In genomic region chr20:21303061-21303871, GRCh38 we compare ENCODE assay signal across 8 cellular contexts. TPM values are rescaled to one million over a fixed set of nuclear protein-coding genes. Genes with fewer than 3 reads are reported as not detected.
DNase-seq lines count a peak whose midpoint lies in the region; ATAC-seq, FAIRE-seq and TF ChIP-seq lines count a peak whose summit lies in the region.

XRN2 (plus strand) TSS chr20:21303331; CDS start chr20:21303399, 68 bp downstream.

- no peaks in the 10 kb centered on the region for H3K27me3 ChIP-seq in adrenal gland
- H3K27me3 ChIP-seq in heart right ventricle: no peaks in the 10 kb centered on the region
- H3K27me3 ChIP-seq in upper lobe of right lung: no peaks in the 10 kb centered on the region

- peaks cover 2 to 3% of the 10 kb centered on the region in 2 donors for H3K27me3 Mint-ChIP-seq in T-cell

- peaks cover 11 to 16% of the 10 kb centered on the region in 2 donors for H3K4me1 ChIP-seq in adrenal gland (replicated peaks in 1 of 2)
- H3K4me1 ChIP-seq in heart right ventricle: peaks cover 3 to 23% (median 18%) of the 10 kb centered on the region in 9 donors
- peaks cover 12% of the 10 kb centered on the region for H3K4me1 ChIP-seq in upper lobe of right lung

- peak; percentile 78 for DNase-seq in GM12892 (ENCODE audit: insufficient read length)
- peak; percentile 74 for DNase-seq in NCI-H1436 treated with DMSO at 0.1 percent for 48 hours (lab: John Stamatoyannopoulos, UW)
- peak; percentile 84 to 95 (median 92) for DNase-seq in T-cell
- peak; percentile 96 to 97 (median 97) for DNase-seq in adrenal gland
- DNase-seq in heart right ventricle: peak; percentile 96 to 97
- DNase-seq in posterior vena cava (ENCODE audit: low spot score): peak; percentile 99
- peak; percentile 98 for DNase-seq in upper lobe of right lung

- ATAC-seq in HG02852 (IDR thresholded peaks at IDR 0.05; ENCODE audit: unreplicated experiment) (peak; percentile 89), T-cell (replicated peaks in 1 of 4) (peak; percentile 90 to 91 (median 90)), heart right ventricle (peak; percentile 98 to 99 (median 99)), upper lobe of right lung (peak; percentile 98)

- H3K27ac Mint-ChIP-seq in T-cell: peak within 1 kb of the TSS; percentile 97 to 99

- intact Hi-C loops in adrenal gland (cut with DNase I) (no loop called here), heart right ventricle (cut with DNase I) (loop anchor here in 4 of 10 donors (5.0 to 10.0 kb wide), 4 partner anchors 52 to 176 kb away; partner anchors contain the start of gene KIZ (in 1 of the 4)), posterior vena cava (cut with DNase I) (no loop called here), upper lobe of right lung (cut with DNase I) (no loop called here)

- peak; percentile 96 for TF ChIP-seq POLR2A in GM12892 (IDR thresholded peaks at IDR 0.05; ENCODE audit: low read depth, low read length)
- peak; percentile 79 to 91 for TF ChIP-seq POLR2A in adrenal gland (IDR thresholded peaks at IDR 0.05)

- TF ChIP-seq CTCF in adrenal gland (IDR thresholded peaks at IDR 0.05) (peak in 1 of 6 experiments; percentile 11), heart right ventricle (IDR thresholded peaks at IDR 0.05) (peak in 4 of 9 donors; percentile 5 to 46 (median 26)), upper lobe of right lung (IDR thresholded peaks at IDR 0.05) (no peak)

- H3K4me1 Mint-ChIP-seq in T-cell: peaks cover 27 to 42% (median 31%) of the 10 kb centered on the region in 3 donors

- POLR2A ChIA-PET in T-cell (lab: Charles Lee): interaction anchor here in 1 of 2 donors (1.1 kb wide), 1 partner anchor 22 kb away, joined by 4 read pairs; no protein-coding TSS in a partner anchor

- H3K9me3 ChIP-seq in adrenal gland (replicated peaks in 1 of 3): no peaks in the 10 kb centered on the region
- peaks cover 0 to 2% (median 0%) of the 10 kb centered on the region in 11 donors for H3K9me3 ChIP-seq in heart right ventricle
- H3K9me3 ChIP-seq in upper lobe of right lung: no peaks in the 10 kb centered on the region

- no peaks in the 10 kb centered on the region for H3K36me3 ChIP-seq in adrenal gland (replicated peaks in 1 of 2)
- peaks cover 0 to 3% (median 0%) of the 10 kb centered on the region in 9 donors for H3K36me3 ChIP-seq in heart right ventricle
- peaks cover 2% of the 10 kb centered on the region for H3K36me3 ChIP-seq in upper lobe of right lung

- H3K4me3 ChIP-seq in adrenal gland: peak within 1 kb of the TSS; percentile 91 to 98 (median 96)
- peak within 1 kb of the TSS; percentile 70 to 99 (median 86) for H3K4me3 ChIP-seq in heart right ventricle
- H3K4me3 ChIP-seq in upper lobe of right lung: peak within 1 kb of the TSS; percentile 74

- 0% methylated on average over 4 to 87 of the region's 87 CpGs for WGBS in adrenal gland, 4 donors
- 1% methylated on average over 81 to 87 of the region's 87 CpGs for WGBS in heart right ventricle, 2 donors

- CTCF ChIA-PET in T-cell (lab: Charles Lee): interaction anchor here (0.6 to 0.9 kb wide), 3 partner anchors 9 to 49 kb away, joined by 3 to 6 read pairs (median 4); no protein-coding TSS in a partner anchor

- peak; percentile 100 for FAIRE-seq in GM12892 (lab: Jason Lieb, UNC)

- peaks cover 9% of the 10 kb centered on the region for H3K36me3 Mint-ChIP-seq in T-cell

- H3K27ac ChIP-seq in adrenal gland (peak within 1 kb of the TSS; percentile 97 to 99 (median 98)), heart right ventricle (peak within 1 kb of the TSS; percentile 80 to 99 (median 96)), upper lobe of right lung (peak within 1 kb of the TSS; percentile 99)

- H3K9me3 Mint-ChIP-seq in T-cell: peaks cover 0 to 2% (median 2%) of the 10 kb centered on the region in 3 donors

- H3K4me3 Mint-ChIP-seq in T-cell: peak within 1 kb of the TSS; percentile 93 to 97 (median 95)

RNA-seq across cellular contexts. Expression of gene XRN2, which starts in this region (rescaled TPM):
- polyA plus RNA-seq in GM12892 (2012; ENCODE audit: missing spikeins): 61.0 TPM
- total RNA-seq in T-cell (10 to 100 TPM; 46.3 to 62.0 (median 49.7) TPM), adrenal gland (10 to 100 TPM; 58.6 to 84.0 (median 71.9) TPM), heart right ventricle (10 to 100 TPM; 28.6 to 39.8 (median 32.1) TPM), posterior vena cava (10 to 100 TPM; 41.0 to 45.9 TPM), upper lobe of right lung (54.9 TPM)
- polyA plus RNA-seq in adrenal gland (10 to 100 TPM; 12.9 to 89.6 (median 16.0) TPM), heart right ventricle (10 to 100 TPM in 1 of 2 donors, 1 to 10 TPM in 1; 9.5 to 17.8 TPM)

Comparison
In these comparisons a context has a peak if more than half of its experiments do, and no peak if none do; other contexts are left out.
1. Peak in every context shown above with its lines: DNase-seq, ATAC-seq, H3K4me3 ChIP-seq and H3K27ac ChIP-seq.